ENCODE assay signal across 22 cellular contexts in genomic region chr10:5576154-5576748, GRCh38. TPM values are rescaled to one million over a fixed set of nuclear protein-coding genes. Genes with fewer than 3 reads are reported as not detected.
DNase-seq lines count a peak whose midpoint lies in the region; ATAC-seq and TF ChIP-seq lines count a peak whose summit lies in the region.
"Had no signal": no experiment of that assay in that cellular context is flagged by ENCODE, and none has a peak within 500 bp of the region (broad histone marks: within the 10 kb centered on the region; RNA-seq: fewer than 3 reads in every experiment).

No MANE protein-coding gene starts in this region.

- no peak overlapping the region for H2AFZ ChIP-seq in PC-3 (ENCODE audit: low read length)

- no peaks in the 10 kb centered on the region for H4K20me1 ChIP-seq in PC-3 (ENCODE audit: low read length)

- BruUV-seq in PC-3 (replicated peaks; lab: Mats Ljungman, UMichigan), result no TSS peak

- ATAC-seq in PC-3 (peak; percentile 9; the same call in 1 of the 2 replicates), foreskin keratinocyte (no peak)
- ATAC-seq: GM12878 had no signal

- peak overlapping the region in 4 of 7 donors; percentile 1 to 82 (median 56) for H3K27ac Mint-ChIP-seq in CD4-positive, alpha-beta memory T cell
- H3K27ac Mint-ChIP-seq: endodermal cell; T-helper 1 cell treated with Interleukin-12 subunit alpha and Interleukin-12 subunit beta and Interleukin-4 antibody, amounts not matched to agents 30 μg/mL and 1 μg/mL, for 36 hours had no signal

- no peak for TF ChIP-seq POLR2A in sigmoid colon (IDR thresholded peaks at IDR 0.05)

- no peak overlapping the region for H3K4me2 ChIP-seq in PC-3 (ENCODE audit: low read length)
- H3K4me2 ChIP-seq: KMS-11 had no signal

- no peaks in the 10 kb centered on the region for H3F3A ChIP-seq in PC-3 (ENCODE audit: low read length, unreplicated experiment)

- H3K36me3 ChIP-seq in CD4-positive, alpha-beta memory T cell (ENCODE audit: insufficient read depth, low read length), result no peaks in the 10 kb centered on the region
- no peaks in the 10 kb centered on the region; the same call in 1 of the 2 replicates for H3K36me3 ChIP-seq in PC-3 (ENCODE audit: low read depth, low read length)
- no peaks in the 10 kb centered on the region for H3K36me3 ChIP-seq in sigmoid colon
- H3K36me3 ChIP-seq: left lung, neutrophil had no signal

- POLR2A ChIA-PET in CD4-positive, alpha-beta memory T cell (lab: Charles Lee; ENCODE audit: partially characterized antibody), result no interaction called here
- POLR2A ChIA-PET in PC-3 (lab: Charles Lee; ENCODE audit: unreplicated experiment), result no interaction called here

- peaks cover 0 to 3% (median 0%) of the 10 kb centered on the region in 4 donors for H3K4me1 Mint-ChIP-seq in CD4-positive, alpha-beta memory T cell
- H3K4me1 Mint-ChIP-seq: CD8-positive, alpha-beta memory T cell had no signal

- peaks cover 2 to 4% of the 10 kb centered on the region in 2 donors for H3K27me3 Mint-ChIP-seq in CD4-positive, alpha-beta memory T cell

- H3K9me3 ChIP-seq in CD4-positive, alpha-beta memory T cell (ENCODE audit: control insufficient read depth in 1 of 2, low read length in 2 of 2), result no peaks in the 10 kb centered on the region
- H3K9me3 ChIP-seq in PC-3 (ENCODE audit: low read length) (no peaks in the 10 kb centered on the region), sigmoid colon (peaks cover 0 to 2% (median 0%) of the 10 kb centered on the region in 4 donors)
- H3K9me3 ChIP-seq: neutrophil had no signal

- H3K9ac ChIP-seq in PC-3 (ENCODE audit: low read length), result no peak overlapping the region
- H3K9ac ChIP-seq: KMS-11 had no signal

- TF ChIP-seq CTCF in PC-3 (conservative IDR thresholded peaks at IDR 0.05; ENCODE audit: low read depth, low read length) (no peak), foreskin keratinocyte (conservative IDR thresholded peaks at IDR 0.05) (no peak), sigmoid colon (IDR thresholded peaks at IDR 0.05) (no peak), GM13977 (IDR thresholded peaks at IDR 0.05; ENCODE audit: extremely low read depth, insufficient read depth, missing control alignments) (no peak)

- no peak for TF ChIP-seq EP300 in sigmoid colon (IDR thresholded peaks at IDR 0.05)

- CTCF ChIA-PET in CD4-positive, alpha-beta memory T cell (lab: Charles Lee; ENCODE audit: partially characterized antibody), result no interaction called here
- CTCF ChIA-PET in PC-3 (lab: Charles Lee), result no interaction called here

- no peaks in the 10 kb centered on the region for H3K9me3 Mint-ChIP-seq in CD4-positive, alpha-beta memory T cell
- H3K9me3 Mint-ChIP-seq: CD8-positive, alpha-beta memory T cell had no signal

- in situ Hi-C loops in GM13977 (cut with MboI; ENCODE audit: low pct_unique_long_range_greater_than_20kb, low sequenced_read_pairs, unreplicated experiment), result no loop called here

- H3K4me3 Mint-ChIP-seq in CD4-positive, alpha-beta memory T cell, result no peak overlapping the region
- H3K4me3 Mint-ChIP-seq: CD8-positive, alpha-beta memory T cell; endodermal cell; T-helper 1 cell treated with Interleukin-12 subunit alpha and Interleukin-12 subunit beta and Interleukin-4 antibody, amounts not matched to agents 30 μg/mL and 1 μg/mL, for 36 hours had no signal

- H3K36me3 Mint-ChIP-seq in CD4-positive, alpha-beta memory T cell, result no peaks in the 10 kb centered on the region

- 96% methylated on average over 4 of the region's 4 CpGs for WGBS in sigmoid colon, 2 donors

- H3K27ac ChIP-seq in CD4-positive, alpha-beta memory T cell (ENCODE audit: low read depth, low read length), result no peak overlapping the region
- H3K27ac ChIP-seq in PC-3 (ENCODE audit: low read length) (no peak overlapping the region), foreskin keratinocyte (peak overlapping the region; percentile 62), sigmoid colon (peak overlapping the region; percentile 59 to 86 (median 75))
- H3K27ac ChIP-seq: KMS-11, left lung, neutrophil had no signal

- H3K9me2 ChIP-seq in PC-3 (replicated peaks; ENCODE audit: low read length), result no peaks in the 10 kb centered on the region

- DNase-seq in CD4-positive, alpha-beta memory T cell, result no peak
- DNase-seq in PC-3 (no peak), foreskin keratinocyte (no peak), sigmoid colon (no peak), cerebellum (ENCODE audit: low spot score) (no peak), GM13977 (ENCODE audit: low spot score) (no peak), amniotic stem cell (lab: John Stamatoyannopoulos, UW) (no peak)
- DNase-seq: activated CD4-positive, alpha-beta T cell treated with anti-CD3 and anti-CD28 coated beads, Interleukin-2, amount 50 U/mL, for 48 hours; activated naive CD4-positive, alpha-beta T cell; endodermal cell; left lung; NCI-H1694 treated with DMSO at 0.1 percent for 48 hours; OCI-M1; SIG-M5; stimulated activated CD4-positive, alpha-beta T cell treated with anti-CD3 and anti-CD28 coated beads, Interleukin-12 subunit alpha, Interleukin-12 subunit beta, amount 100 ng/mL, for 4 hours had no signal

- intact Hi-C loops in CD4-positive, alpha-beta memory T cell (cut with micrococcal nuclease), result no loop called here
- intact Hi-C loops in PC-3 (cut with micrococcal nuclease), result no loop called here
- intact Hi-C loops in sigmoid colon (cut with DNase I), result loop anchor here (10.0 kb wide), 1 partner anchor 589 kb away; no protein-coding TSS in a partner anchor

- no peaks in the 10 kb centered on the region for H3K27me3 ChIP-seq in CD4-positive, alpha-beta memory T cell (ENCODE audit: insufficient read depth, low read length)
- no peaks in the 10 kb centered on the region for H3K27me3 ChIP-seq in PC-3 (ENCODE audit: low read length)
- no peaks in the 10 kb centered on the region for H3K27me3 ChIP-seq in foreskin keratinocyte
- no peaks in the 10 kb centered on the region for H3K27me3 ChIP-seq in sigmoid colon
- H3K27me3 ChIP-seq: left lung, neutrophil had no signal

- no peaks in the 10 kb centered on the region for H3K4me1 ChIP-seq in CD4-positive, alpha-beta memory T cell (ENCODE audit: insufficient read depth, low read length)
- H3K4me1 ChIP-seq in PC-3 (ENCODE audit: insufficient read depth, low read length) (peaks cover 14% of the 10 kb centered on the region; the same call in 1 of the 2 replicates), foreskin keratinocyte (peaks cover 25% of the 10 kb centered on the region), sigmoid colon (peaks cover 0 to 48% (median 37%) of the 10 kb centered on the region in 4 donors)
- H3K4me1 ChIP-seq: left lung had no signal

- H3K79me2 ChIP-seq in PC-3 (ENCODE audit: low read length), result no peaks in the 10 kb centered on the region

- H3K4me3 ChIP-seq in CD4-positive, alpha-beta memory T cell (ENCODE audit: low read length in 2 of 2), result no peak overlapping the region
- no peak overlapping the region for H3K4me3 ChIP-seq in PC-3 (ENCODE audit: low read length)
- H3K4me3 ChIP-seq in sigmoid colon, result no peak overlapping the region
- H3K4me3 ChIP-seq: GM12878, left lung had no signal

RNA-seq across cellular contexts. Expression of gene CALML3, which starts 51.5 kb away (rescaled TPM):
- total RNA-seq in CD4-positive, alpha-beta memory T cell, result not detected
- polyA plus RNA-seq in CD4-positive, alpha-beta memory T cell, result not detected
- total RNA-seq in PC-3 (2014; rRNA removed) (not detected in 2 replicates), foreskin keratinocyte (2.7 and 4.7 TPM in 2 replicates), sigmoid colon (not detected), cerebellum (0.09 TPM)
- polyA plus RNA-seq in foreskin keratinocyte (4.5 and 8.0 TPM in 2 replicates), sigmoid colon (under 1 TPM in 1 of 3 donors, not detected in 2; 0.15 TPM)
- total RNA-seq: CD8-positive, alpha-beta memory T cell; endodermal cell; fibroblast of lung; GM12878; left lung; mononuclear cell had no signal
- polyA plus RNA-seq: CD8-positive, alpha-beta memory T cell; fibroblast of lung; GM12878 had no signal

Comparison
In these comparisons a context has a peak if more than half of its experiments do, and no peak if none do; other contexts are left out.
1. H3K27ac ChIP-seq: peak in foreskin keratinocyte (single experiment) and sigmoid colon (4 of 4); none in CD4-positive, alpha-beta memory T cell (single experiment) and PC-3 (single experiment).